Comparison of ENCODE assay signal across 1 cellular context in the genomic region with DNA sequence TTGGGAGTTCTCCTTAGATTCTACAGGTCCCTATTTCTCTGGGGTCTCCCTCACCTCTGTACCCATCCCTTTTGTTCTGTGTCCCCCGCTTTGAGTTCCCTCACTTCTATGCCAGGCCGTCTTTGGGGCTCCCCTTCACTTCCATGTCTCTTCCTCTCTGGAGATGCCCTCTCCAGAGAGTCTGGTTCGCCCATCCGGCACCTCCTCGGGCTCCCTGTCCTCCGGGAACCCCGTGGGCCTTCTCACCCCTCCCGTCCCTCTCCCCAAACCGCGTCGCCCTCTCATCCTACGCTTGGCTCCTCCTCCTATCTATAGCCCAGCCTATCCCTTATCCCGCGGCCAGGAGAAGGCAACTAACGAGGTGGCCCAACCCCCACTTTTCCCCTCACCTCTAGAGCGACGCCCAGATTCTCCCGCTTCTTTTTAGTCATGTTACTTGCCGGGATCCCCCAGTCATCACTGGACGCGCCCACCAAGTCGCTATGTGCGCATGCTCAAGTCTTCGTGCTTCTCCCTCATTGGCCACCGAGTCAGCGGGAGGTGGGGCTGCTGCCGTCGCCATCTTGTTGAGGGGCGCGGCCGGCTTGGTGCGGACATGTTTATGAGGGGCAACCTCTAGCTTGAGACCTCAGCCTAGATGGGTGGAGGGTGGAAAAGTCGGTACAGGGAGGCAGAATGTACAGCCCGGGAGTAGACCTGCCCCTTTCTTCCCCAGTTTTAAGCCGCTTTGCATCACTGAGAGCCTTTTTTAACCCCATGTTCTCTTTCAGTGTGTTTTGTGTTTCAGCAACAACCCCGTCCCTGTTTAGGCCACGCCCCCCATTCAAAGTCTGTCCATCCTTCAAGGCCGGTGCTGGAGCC.
TF ChIP-seq lines count a peak whose summit lies in the region.

A gene (minus strand): TSS at position 461 of the 861 bp plus-strand sequence. CDS start 30 bp downstream, at position 431.

TF ChIP-seq in K562, 482 proteins besides CTCF, POLR2A, EP300 and RAD21 (continued from another document and continues in another):
- TF ChIP-seq, protein P1, sequence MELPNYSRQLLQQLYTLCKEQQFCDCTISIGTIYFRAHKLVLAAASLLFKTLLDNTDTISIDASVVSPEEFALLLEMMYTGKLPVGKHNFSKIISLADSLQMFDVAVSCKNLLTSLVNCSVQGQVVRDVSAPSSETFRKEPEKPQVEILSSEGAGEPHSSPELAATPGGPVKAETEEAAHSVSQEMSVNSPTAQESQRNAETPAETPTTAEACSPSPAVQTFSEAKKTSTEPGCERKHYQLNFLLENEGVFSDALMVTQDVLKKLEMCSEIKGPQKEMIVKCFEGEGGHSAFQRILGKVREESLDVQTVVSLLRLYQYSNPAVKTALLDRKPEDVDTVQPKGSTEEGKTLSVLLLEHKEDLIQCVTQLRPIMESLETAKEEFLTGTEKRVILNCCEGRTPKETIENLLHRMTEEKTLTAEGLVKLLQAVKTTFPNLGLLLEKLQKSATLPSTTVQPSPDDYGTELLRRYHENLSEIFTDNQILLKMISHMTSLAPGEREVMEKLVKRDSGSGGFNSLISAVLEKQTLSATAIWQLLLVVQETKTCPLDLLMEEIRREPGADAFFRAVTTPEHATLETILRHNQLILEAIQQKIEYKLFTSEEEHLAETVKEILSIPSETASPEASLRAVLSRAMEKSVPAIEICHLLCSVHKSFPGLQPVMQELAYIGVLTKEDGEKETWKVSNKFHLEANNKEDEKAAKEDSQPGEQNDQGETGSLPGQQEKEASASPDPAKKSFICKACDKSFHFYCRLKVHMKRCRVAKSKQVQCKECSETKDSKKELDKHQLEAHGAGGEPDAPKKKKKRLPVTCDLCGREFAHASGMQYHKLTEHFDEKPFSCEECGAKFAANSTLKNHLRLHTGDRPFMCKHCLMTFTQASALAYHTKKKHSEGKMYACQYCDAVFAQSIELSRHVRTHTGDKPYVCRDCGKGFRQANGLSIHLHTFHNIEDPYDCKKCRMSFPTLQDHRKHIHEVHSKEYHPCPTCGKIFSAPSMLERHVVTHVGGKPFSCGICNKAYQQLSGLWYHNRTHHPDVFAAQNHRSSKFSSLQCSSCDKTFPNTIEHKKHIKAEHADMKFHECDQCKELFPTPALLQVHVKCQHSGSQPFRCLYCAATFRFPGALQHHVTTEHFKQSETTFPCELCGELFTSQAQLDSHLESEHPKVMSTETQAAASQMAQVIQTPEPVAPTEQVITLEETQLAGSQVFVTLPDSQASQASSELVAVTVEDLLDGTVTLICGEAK (IDR thresholded peaks at IDR 0.05), result peak; percentile 67
- TF ChIP-seq, protein P1 (CRISPR knock-in tag; IDR thresholded peaks at IDR 0.05), result no peak
- TF ChIP-seq MEIS2 (IDR thresholded peaks at IDR 0.05; ENCODE audit: partially characterized antibody) (peak; percentile 84), CREBBP (IDR thresholded peaks at IDR 0.05; ENCODE audit: low read depth, low read length) (no peak), FUS (optimal IDR thresholded peaks at IDR 0.05; ENCODE audit: low read depth, low read length) (no peak), NFE2 (IDR thresholded peaks at IDR 0.05; ENCODE audit: low read depth) (peak; percentile 56; the same call in 1 of the 2 replicates), RBM25 (IDR thresholded peaks at IDR 0.05; ENCODE audit: low read depth, low read length, severe bottlenecking) (no peak), GTF2E2 (tag; IDR thresholded peaks at IDR 0.05) (peak; percentile 68; the same call in 1 of the 2 replicates), SAP30 (IDR thresholded peaks at IDR 0.05; ENCODE audit: borderline replicate concordance, insufficient read depth, low read depth, low read length, poor library complexity, severe bottlenecking) (peak; percentile 89), ZNF24 (IDR thresholded peaks at IDR 0.05) (no peak), C11orf30 (IDR thresholded peaks at IDR 0.05; ENCODE audit: low read depth) (peak; percentile 59), FOXK1 (CRISPR knock-in tag; IDR thresholded peaks at IDR 0.05; ENCODE audit: borderline replicate concordance) (0 out of 2 replicates have a peak, but pooled peaks have one; percentile 26), POLR2B (IDR thresholded peaks at IDR 0.05; ENCODE audit: low read depth, partially characterized antibody) (peak; percentile 79), NR2C1 (IDR thresholded peaks at IDR 0.05) (peak; percentile 85; the same call in 1 of the 2 replicates), NR2C1 (tag; IDR thresholded peaks at IDR 0.05) (no peak; the same call in 1 of the 2 replicates), HMGN3 (IDR thresholded peaks at IDR 0.05; ENCODE audit: borderline replicate concordance, extremely low read depth, insufficient read length, low read depth, low read length) (no peak), TBL1XR1 (IDR thresholded peaks at IDR 0.05; ENCODE audit: low read length in 2 of 2) (peak in 1 of 2 experiments; percentile 45; a peak in 1 of 4 replicates), EGR1 (conservative IDR thresholded peaks at IDR 0.05) (0 out of 2 replicates have a peak, but pooled peaks have one; percentile 29), NRF1 (conservative IDR thresholded peaks at IDR 0.05 in 1 of 2, IDR thresholded peaks at IDR 0.05 in 1 of 2) (peak; percentile 99), ZNF217 (CRISPR knock-in tag; IDR thresholded peaks at IDR 0.05) (no peak), DPF2 (IDR thresholded peaks at IDR 0.05) (peak; percentile 60), SIN3A (IDR thresholded peaks at IDR 0.05; ENCODE audit: borderline replicate concordance in 2 of 2, control insufficient read depth in 1 of 2, low read depth in 2 of 2, low read length in 2 of 2) (0 out of 4 replicates have a peak, but pooled peaks of 1 of the 2 experiments have one; percentile 64), CHD2 (IDR thresholded peaks at IDR 0.05; ENCODE audit: low read depth, low read length) (0 out of 2 replicates have a peak, but pooled peaks have one; percentile 52), NONO (IDR thresholded peaks at IDR 0.05; ENCODE audit: low read depth in 2 of 2, low read length in 1 of 2) (no peak), DDX20 (tag; IDR thresholded peaks at IDR 0.05; ENCODE audit: low read depth) (no peak), CBFB (CRISPR knock-in tag; IDR thresholded peaks at IDR 0.05) (0 out of 2 replicates have a peak, but pooled peaks have one; percentile 22)
- TF ChIP-seq, protein P2, sequence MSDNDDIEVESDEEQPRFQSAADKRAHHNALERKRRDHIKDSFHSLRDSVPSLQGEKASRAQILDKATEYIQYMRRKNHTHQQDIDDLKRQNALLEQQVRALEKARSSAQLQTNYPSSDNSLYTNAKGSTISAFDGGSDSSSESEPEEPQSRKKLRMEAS (CRISPR knock-in tag; IDR thresholded peaks at IDR 0.05), result peak; percentile 91
- TF ChIP-seq, protein P3, sequence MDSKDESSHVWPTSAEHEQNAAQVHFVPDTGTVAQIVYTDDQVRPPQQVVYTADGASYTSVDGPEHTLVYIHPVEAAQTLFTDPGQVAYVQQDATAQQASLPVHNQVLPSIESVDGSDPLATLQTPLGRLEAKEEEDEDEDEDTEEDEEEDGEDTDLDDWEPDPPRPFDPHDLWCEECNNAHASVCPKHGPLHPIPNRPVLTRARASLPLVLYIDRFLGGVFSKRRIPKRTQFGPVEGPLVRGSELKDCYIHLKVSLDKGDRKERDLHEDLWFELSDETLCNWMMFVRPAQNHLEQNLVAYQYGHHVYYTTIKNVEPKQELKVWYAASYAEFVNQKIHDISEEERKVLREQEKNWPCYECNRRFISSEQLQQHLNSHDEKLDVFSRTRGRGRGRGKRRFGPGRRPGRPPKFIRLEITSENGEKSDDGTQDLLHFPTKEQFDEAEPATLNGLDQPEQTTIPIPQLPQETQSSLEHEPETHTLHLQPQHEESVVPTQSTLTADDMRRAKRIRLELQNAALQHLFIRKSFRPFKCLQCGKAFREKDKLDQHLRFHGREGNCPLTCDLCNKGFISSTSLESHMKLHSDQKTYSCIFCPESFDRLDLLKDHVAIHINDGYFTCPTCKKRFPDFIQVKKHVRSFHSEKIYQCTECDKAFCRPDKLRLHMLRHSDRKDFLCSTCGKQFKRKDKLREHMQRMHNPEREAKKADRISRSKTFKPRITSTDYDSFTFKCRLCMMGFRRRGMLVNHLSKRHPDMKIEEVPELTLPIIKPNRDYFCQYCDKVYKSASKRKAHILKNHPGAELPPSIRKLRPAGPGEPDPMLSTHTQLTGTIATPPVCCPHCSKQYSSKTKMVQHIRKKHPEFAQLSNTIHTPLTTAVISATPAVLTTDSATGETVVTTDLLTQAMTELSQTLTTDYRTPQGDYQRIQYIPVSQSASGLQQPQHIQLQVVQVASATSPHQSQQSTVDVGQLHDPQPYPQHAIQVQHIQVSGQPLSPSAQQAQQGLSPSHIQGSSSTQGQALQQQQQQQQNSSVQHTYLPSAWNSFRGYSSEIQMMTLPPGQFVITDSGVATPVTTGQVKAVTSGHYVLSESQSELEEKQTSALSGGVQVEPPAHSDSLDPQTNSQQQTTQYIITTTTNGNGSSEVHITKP (IDR thresholded peaks at IDR 0.05; ENCODE audit: partially characterized antibody), result peak; percentile 94
- TF ChIP-seq, protein P4, sequence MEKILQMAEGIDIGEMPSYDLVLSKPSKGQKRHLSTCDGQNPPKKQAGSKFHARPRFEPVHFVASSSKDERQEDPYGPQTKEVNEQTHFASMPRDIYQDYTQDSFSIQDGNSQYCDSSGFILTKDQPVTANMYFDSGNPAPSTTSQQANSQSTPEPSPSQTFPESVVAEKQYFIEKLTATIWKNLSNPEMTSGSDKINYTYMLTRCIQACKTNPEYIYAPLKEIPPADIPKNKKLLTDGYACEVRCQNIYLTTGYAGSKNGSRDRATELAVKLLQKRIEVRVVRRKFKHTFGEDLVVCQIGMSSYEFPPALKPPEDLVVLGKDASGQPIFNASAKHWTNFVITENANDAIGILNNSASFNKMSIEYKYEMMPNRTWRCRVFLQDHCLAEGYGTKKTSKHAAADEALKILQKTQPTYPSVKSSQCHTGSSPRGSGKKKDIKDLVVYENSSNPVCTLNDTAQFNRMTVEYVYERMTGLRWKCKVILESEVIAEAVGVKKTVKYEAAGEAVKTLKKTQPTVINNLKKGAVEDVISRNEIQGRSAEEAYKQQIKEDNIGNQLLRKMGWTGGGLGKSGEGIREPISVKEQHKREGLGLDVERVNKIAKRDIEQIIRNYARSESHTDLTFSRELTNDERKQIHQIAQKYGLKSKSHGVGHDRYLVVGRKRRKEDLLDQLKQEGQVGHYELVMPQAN (IDR thresholded peaks at IDR 0.05; ENCODE audit: borderline replicate concordance), result peak; percentile 51; the same call in 1 of the 2 replicates
- TF ChIP-seq, protein P5, sequence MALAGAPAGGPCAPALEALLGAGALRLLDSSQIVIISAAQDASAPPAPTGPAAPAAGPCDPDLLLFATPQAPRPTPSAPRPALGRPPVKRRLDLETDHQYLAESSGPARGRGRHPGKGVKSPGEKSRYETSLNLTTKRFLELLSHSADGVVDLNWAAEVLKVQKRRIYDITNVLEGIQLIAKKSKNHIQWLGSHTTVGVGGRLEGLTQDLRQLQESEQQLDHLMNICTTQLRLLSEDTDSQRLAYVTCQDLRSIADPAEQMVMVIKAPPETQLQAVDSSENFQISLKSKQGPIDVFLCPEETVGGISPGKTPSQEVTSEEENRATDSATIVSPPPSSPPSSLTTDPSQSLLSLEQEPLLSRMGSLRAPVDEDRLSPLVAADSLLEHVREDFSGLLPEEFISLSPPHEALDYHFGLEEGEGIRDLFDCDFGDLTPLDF (CRISPR knock-in tag; IDR thresholded peaks at IDR 0.05), result peak; percentile 98
- TF ChIP-seq, protein P6, sequence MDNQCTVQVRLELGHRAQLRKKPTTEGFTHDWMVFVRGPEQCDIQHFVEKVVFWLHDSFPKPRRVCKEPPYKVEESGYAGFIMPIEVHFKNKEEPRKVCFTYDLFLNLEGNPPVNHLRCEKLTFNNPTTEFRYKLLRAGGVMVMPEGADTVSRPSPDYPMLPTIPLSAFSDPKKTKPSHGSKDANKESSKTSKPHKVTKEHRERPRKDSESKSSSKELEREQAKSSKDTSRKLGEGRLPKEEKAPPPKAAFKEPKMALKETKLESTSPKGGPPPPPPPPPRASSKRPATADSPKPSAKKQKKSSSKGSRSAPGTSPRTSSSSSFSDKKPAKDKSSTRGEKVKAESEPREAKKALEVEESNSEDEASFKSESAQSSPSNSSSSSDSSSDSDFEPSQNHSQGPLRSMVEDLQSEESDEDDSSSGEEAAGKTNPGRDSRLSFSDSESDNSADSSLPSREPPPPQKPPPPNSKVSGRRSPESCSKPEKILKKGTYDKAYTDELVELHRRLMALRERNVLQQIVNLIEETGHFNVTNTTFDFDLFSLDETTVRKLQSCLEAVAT (IDR thresholded peaks at IDR 0.05), result 0 out of 4 replicates have a peak, but pooled peaks have one; percentile 34 to 35
- TF ChIP-seq, protein P7, sequence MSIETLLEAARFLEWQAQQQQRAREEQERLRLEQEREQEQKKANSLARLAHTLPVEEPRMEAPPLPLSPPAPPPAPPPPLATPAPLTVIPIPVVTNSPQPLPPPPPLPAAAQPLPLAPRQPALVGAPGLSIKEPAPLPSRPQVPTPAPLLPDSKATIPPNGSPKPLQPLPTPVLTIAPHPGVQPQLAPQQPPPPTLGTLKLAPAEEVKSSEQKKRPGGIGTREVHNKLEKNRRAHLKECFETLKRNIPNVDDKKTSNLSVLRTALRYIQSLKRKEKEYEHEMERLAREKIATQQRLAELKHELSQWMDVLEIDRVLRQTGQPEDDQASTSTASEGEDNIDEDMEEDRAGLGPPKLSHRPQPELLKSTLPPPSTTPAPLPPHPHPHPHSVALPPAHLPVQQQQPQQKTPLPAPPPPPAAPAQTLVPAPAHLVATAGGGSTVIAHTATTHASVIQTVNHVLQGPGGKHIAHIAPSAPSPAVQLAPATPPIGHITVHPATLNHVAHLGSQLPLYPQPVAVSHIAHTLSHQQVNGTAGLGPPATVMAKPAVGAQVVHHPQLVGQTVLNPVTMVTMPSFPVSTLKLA (conservative IDR thresholded peaks at IDR 0.05), result peak; percentile 41 to 63; a peak in 3 of 4 replicates
